8 cellular contexts compared by ENCODE assay signal in the genomic region with DNA sequence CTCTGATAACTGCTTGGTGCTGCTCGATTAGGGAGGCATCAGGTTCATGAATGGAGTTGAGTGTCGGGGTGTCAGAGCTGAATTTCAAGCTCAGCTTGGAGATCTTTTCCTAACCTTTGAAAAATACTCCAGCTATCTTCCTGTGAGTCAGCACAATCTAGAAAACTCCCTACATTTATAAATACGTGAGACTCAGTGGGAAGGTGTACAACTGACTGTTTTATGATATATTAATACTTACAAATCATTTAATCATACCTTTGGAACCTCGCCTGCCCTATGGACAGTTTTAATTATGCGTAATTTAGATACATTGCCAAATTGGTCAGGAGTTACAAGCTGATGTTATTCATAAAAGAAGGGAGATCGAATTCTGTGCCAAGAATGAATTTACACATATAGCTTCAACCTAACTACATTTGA. TPM values are rescaled to one million over a fixed set of nuclear protein-coding genes. Genes with fewer than 3 reads are reported as not detected.
DNase-seq lines count a peak whose midpoint lies in the region; ATAC-seq and TF ChIP-seq lines count a peak whose summit lies in the region.

No MANE protein-coding gene starts in this region.

- in situ Hi-C loops in gastrocnemius medialis (cut with MboI; ENCODE audit: low sequenced_read_pairs in 4 of 4), result no loop called here

- H3K27ac ChIP-seq in GM23338 (ENCODE audit: low read depth) (peak overlapping the region; percentile 75), SK-N-SH (ENCODE audit: low read depth in 2 of 2, low read length in 1 of 2) (peak overlapping the region in 1 of 2 experiments; percentile 74; a peak in 1 of 4 replicates), gastrocnemius medialis (peak overlapping the region; percentile 93 to 97 (median 94))

- no peak for TF ChIP-seq RAD21 in SK-N-SH (IDR thresholded peaks at IDR 0.05; ENCODE audit: low read length)

- H3K27me3 ChIP-seq in GM23338 (ENCODE audit: insufficient read depth), result no peaks in the 10 kb centered on the region
- no peaks in the 10 kb centered on the region for H3K27me3 ChIP-seq in SK-N-SH (ENCODE audit: insufficient read depth)
- H3K27me3 ChIP-seq in gastrocnemius medialis, result no peaks in the 10 kb centered on the region

- DNase-seq in GM23338 (ENCODE audit: low spot score), result no peak
- DNase-seq in SK-N-SH, result no peak
- DNase-seq in fibroblast of pulmonary artery (ENCODE audit: low read depth), result peak; percentile 25
- DNase-seq in gastrocnemius medialis, result no peak
- no peak for DNase-seq in LoVo (ENCODE audit: low spot score)
- DNase-seq in NOMO-1 treated with dmso at 0.1 percent for 144 hours (lab: John Stamatoyannopoulos, UW; ENCODE audit: unreplicated experiment), result no peak
- DNase-seq in COR-L47 (lab: John Stamatoyannopoulos, UW), result no peak

- ATAC-seq in GM23338 (no peak), gastrocnemius medialis (peak; percentile 11 to 23), HG02759 (IDR thresholded peaks at IDR 0.05; ENCODE audit: unreplicated experiment) (no peak)

- H4K20me1 ChIP-seq in GM23338 (replicated peaks; ENCODE audit: insufficient read depth) (no peaks in the 10 kb centered on the region), SK-N-SH (ENCODE audit: insufficient read depth) (no peaks in the 10 kb centered on the region; the same call in 1 of the 2 replicates)

- H3K36me3 Mint-ChIP-seq in GM23338 (ENCODE audit: low read depth), result peaks cover 26% of the 10 kb centered on the region

- no peak for TF ChIP-seq CTCF in GM23338 (conservative IDR thresholded peaks at IDR 0.05; ENCODE audit: low read depth in 2 of 2)
- TF ChIP-seq CTCF in SK-N-SH (IDR thresholded peaks at IDR 0.05), result no peak
- no peak for TF ChIP-seq CTCF in fibroblast of pulmonary artery (IDR thresholded peaks at IDR 0.05; ENCODE audit: low read length, missing control alignments)
- no peak for TF ChIP-seq CTCF in gastrocnemius medialis (IDR thresholded peaks at IDR 0.05 in 4 of 5, conservative IDR thresholded peaks at IDR 0.05 in 1 of 5)

- H3K79me2 ChIP-seq in GM23338 (replicated peaks; ENCODE audit: insufficient read depth), result peaks cover 44% of the 10 kb centered on the region
- H3K79me2 ChIP-seq in SK-N-SH (ENCODE audit: insufficient read depth), result peaks cover 30% of the 10 kb centered on the region; the same call in 1 of the 2 replicates

- H3K4me1 Mint-ChIP-seq in GM23338, result peaks cover 42% of the 10 kb centered on the region

- no peaks in the 10 kb centered on the region for H3K9me2 ChIP-seq in GM23338 (ENCODE audit: insufficient read depth)
- H3K9me2 ChIP-seq in SK-N-SH, result no peaks in the 10 kb centered on the region

- CTCF ChIA-PET in SK-N-SH (lab: Yijun Ruan, JAX), result no interaction called here

- peak overlapping the region; percentile 96 for H3K4me3 Mint-ChIP-seq in GM23338

- no peak for TF ChIP-seq EP300 in SK-N-SH (IDR thresholded peaks at IDR 0.05; ENCODE audit: borderline replicate concordance in 1 of 2, low read depth in 1 of 2, low read length in 1 of 2)

- no peaks in the 10 kb centered on the region; the same call in 1 of the 2 replicates for H3K36me3 ChIP-seq in GM23338 (ENCODE audit: insufficient read depth)
- H3K36me3 ChIP-seq in SK-N-SH (replicated peaks in 1 of 2; ENCODE audit: control insufficient read depth in 1 of 2, insufficient read depth in 2 of 2, low read length in 1 of 2), result peaks cover 0 to 8% of the 10 kb centered on the region in 2 experiments
- H3K36me3 ChIP-seq in gastrocnemius medialis, result peaks cover 0 to 4% of the 10 kb centered on the region in 2 donors

- H3K9me3 Mint-ChIP-seq in GM23338, result no peaks in the 10 kb centered on the region

- H2AFZ ChIP-seq in GM23338 (peak overlapping the region; percentile 63), SK-N-SH (ENCODE audit: low read depth) (peak overlapping the region; percentile 99)

- H3K4me2 ChIP-seq in GM23338, result peak overlapping the region; percentile 80
- H3K4me2 ChIP-seq in SK-N-SH, result peak overlapping the region; percentile 75

- no peaks in the 10 kb centered on the region for H3K9me3 ChIP-seq in SK-N-SH
- no peaks in the 10 kb centered on the region for H3K9me3 ChIP-seq in gastrocnemius medialis

- POLR2A ChIA-PET in SK-N-SH (lab: Yijun Ruan, JAX), result interaction anchor here (1.0 to 1.5 kb wide), 4 partner anchors 8 to 545 kb away, joined by 3 to 5 read pairs (median 3); a partner anchor contains a TSS

- peak overlapping the region; percentile 88 for H3K9ac ChIP-seq in SK-N-SH

- H3K4me3 ChIP-seq in GM23338 (peak overlapping the region; percentile 77), SK-N-SH (ENCODE audit: low read depth in 2 of 2, low read length in 1 of 2) (peak overlapping the region; percentile 80 to 95), fibroblast of pulmonary artery (replicated peaks; ENCODE audit: low read depth, low read length) (peak overlapping the region; percentile 90), gastrocnemius medialis (peak overlapping the region; percentile 94 to 100 (median 97))

- intact Hi-C loops in gastrocnemius medialis (cut with DNase I; ENCODE audit: low total_unique reads), result loop anchor here (2.0 to 10.0 kb wide), 2 partner anchors 498 to 546 kb away; a partner anchor contains a TSS

- peak overlapping the region; percentile 97 for H3K27ac Mint-ChIP-seq in GM23338

- no peak for TF ChIP-seq POLR2A in gastrocnemius medialis (IDR thresholded peaks at IDR 0.05)

- H3K27me3 Mint-ChIP-seq in GM23338 (ENCODE audit: insufficient read depth, low read depth, poor library complexity), result peaks cover 6% of the 10 kb centered on the region

- peaks cover 37% of the 10 kb centered on the region for H3K4me1 ChIP-seq in GM23338 (ENCODE audit: insufficient read depth)
- peaks cover 4 to 6% of the 10 kb centered on the region in 2 experiments; a peak in 2 of 4 replicates for H3K4me1 ChIP-seq in SK-N-SH (ENCODE audit: control insufficient read depth in 1 of 2, insufficient read depth in 2 of 2, low read depth in 1 of 2, low read length in 1 of 2)
- H3K4me1 ChIP-seq in gastrocnemius medialis, result peaks cover 2 to 17% of the 10 kb centered on the region in 2 donors

- peaks cover 8% of the 10 kb centered on the region; the same call in 1 of the 2 replicates for H3F3A ChIP-seq in GM23338 (replicated peaks; ENCODE audit: low read depth)
- no peaks in the 10 kb centered on the region for H3F3A ChIP-seq in SK-N-SH (replicated peaks; ENCODE audit: insufficient read depth)

- 18% methylated on average over 6 of the region's 6 CpGs for WGBS in SK-N-SH (ENCODE audit: low lambda C conversion rate)

TF ChIP-seq in GM23338, 12 proteins besides CTCF, POLR2A, EP300 and RAD21 (continues in another document):
- TF ChIP-seq EZH2 (IDR thresholded peaks at IDR 0.05; ENCODE audit: low read depth, unreplicated experiment), result no peak

TF ChIP-seq in SK-N-SH, 30 proteins besides CTCF, POLR2A, EP300 and RAD21:
- TF ChIP-seq FOXJ3 (CRISPR knock-in tag; IDR thresholded peaks at IDR 0.05), result no peak
- TF ChIP-seq, protein P1, sequence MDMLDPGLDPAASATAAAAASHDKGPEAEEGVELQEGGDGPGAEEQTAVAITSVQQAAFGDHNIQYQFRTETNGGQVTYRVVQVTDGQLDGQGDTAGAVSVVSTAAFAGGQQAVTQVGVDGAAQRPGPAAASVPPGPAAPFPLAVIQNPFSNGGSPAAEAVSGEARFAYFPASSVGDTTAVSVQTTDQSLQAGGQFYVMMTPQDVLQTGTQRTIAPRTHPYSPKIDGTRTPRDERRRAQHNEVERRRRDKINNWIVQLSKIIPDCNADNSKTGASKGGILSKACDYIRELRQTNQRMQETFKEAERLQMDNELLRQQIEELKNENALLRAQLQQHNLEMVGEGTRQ (IDR thresholded peaks at IDR 0.05; ENCODE audit: borderline replicate concordance, low read depth, low read length), result no peak
- TF ChIP-seq ELF1 (IDR thresholded peaks at IDR 0.05), result no peak
- TF ChIP-seq TCF12 (IDR thresholded peaks at IDR 0.05), result no peak
- TF ChIP-seq, protein P2, sequence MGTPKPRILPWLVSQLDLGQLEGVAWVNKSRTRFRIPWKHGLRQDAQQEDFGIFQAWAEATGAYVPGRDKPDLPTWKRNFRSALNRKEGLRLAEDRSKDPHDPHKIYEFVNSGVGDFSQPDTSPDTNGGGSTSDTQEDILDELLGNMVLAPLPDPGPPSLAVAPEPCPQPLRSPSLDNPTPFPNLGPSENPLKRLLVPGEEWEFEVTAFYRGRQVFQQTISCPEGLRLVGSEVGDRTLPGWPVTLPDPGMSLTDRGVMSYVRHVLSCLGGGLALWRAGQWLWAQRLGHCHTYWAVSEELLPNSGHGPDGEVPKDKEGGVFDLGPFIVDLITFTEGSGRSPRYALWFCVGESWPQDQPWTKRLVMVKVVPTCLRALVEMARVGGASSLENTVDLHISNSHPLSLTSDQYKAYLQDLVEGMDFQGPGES (IDR thresholded peaks at IDR 0.05; ENCODE audit: low read depth, low read length), result no peak
- TF ChIP-seq RXRA (IDR thresholded peaks at IDR 0.05; ENCODE audit: borderline replicate concordance, low read depth), result no peak
- TF ChIP-seq TAF1 (IDR thresholded peaks at IDR 0.05; ENCODE audit: borderline replicate concordance, low read depth, low read length), result no peak
- no peak for TF ChIP-seq MXI1 (IDR thresholded peaks at IDR 0.05; ENCODE audit: low read depth, low read length)
- TF ChIP-seq RFX5 (IDR thresholded peaks at IDR 0.05; ENCODE audit: low read length), result no peak

RNA-seq across cellular contexts. Expression of a gene that starts 1.0 kb away (rescaled TPM):
- total RNA-seq in GM23338 (2014; rRNA removed; shearing (Covaris generic)), result 61.2 and 62.9 TPM in 2 replicates
- polyA plus RNA-seq in GM23338 (2016; fragmentation: Nextera tagmentation; extraction: Ambion mirVana), result 115 and 118 TPM in 2 replicates
- polyA plus RNA-seq in SK-N-SH (2012; rRNA removed), result 16.0 and 18.0 TPM in 2 replicates
- 24.5 and 35.5 TPM in 2 replicates for polyA plus RNA-seq in SK-N-SH (2012; cell fraction: cytosol; rRNA removed)
- 5.8 and 10.9 TPM in 2 replicates for polyA plus RNA-seq in SK-N-SH (2012; cell fraction: nucleus; rRNA removed)
- 10 to 100 TPM; 28.2 to 33.4 (median 29.8) TPM for total RNA-seq in gastrocnemius medialis

Comparison
In these comparisons a context has a peak if more than half of its experiments do, and no peak if none do; other contexts are left out.
1. ATAC-seq: peak in gastrocnemius medialis (2 of 2); none in GM23338 (single experiment) and HG02759 (single experiment).
2. Peak in every context shown above with its lines, with median percentiles within 50 percentile points of each other: H3K4me3 ChIP-seq.